27 cellular contexts compared by ENCODE assay signal in the genomic region with DNA sequence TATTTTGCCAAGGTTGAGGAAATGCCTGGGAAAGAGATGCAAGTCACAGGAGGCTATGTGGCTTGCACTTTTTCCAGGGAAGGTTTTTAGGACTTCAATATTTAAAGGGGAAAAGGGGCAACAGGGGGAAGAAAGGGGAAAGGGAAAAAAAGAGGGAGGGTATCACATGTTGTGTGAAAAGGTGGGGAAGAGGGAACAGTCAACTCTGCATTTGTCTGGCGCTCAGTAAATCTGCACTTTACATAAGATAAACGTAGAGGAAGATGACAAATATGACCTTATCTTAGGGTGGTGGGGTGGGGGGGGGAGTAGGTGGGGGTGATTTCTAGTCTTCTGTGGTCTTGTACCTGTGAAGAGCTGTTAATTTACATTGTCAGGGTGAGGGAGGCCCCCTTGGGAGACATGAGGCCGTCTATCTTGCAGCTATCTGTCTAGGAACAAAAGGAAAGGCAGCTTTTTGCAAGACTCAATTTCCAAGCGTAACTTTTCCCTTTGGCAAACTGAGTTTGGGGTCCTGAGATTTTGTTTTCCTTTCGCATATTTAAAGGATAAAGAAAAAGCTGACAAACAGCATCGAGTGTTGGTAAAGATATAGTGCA.
"Had no signal": no experiment of that assay in that cellular context is flagged by ENCODE, and none has a peak within 500 bp of the region (broad histone marks: within the 10 kb centered on the region; RNA-seq: fewer than 3 reads in every experiment).

No MANE protein-coding gene starts in this region.

- H3K9me3 ChIP-seq: Peyer's patch, SJSA1, SK-N-SH had no signal

- H3K4me3 ChIP-seq: Peyer's patch, SJSA1 had no signal

- H3K9ac ChIP-seq: SK-N-SH had no signal

- H3K36me3 ChIP-seq: SJSA1 had no signal

- H3K27ac ChIP-seq: Peyer's patch, SJSA1 had no signal

- ATAC-seq: activated CD8-positive, alpha-beta memory T cell treated with anti-CD3 and anti-CD28 coated beads, Interleukin-2, amount 10 ng/mL, durations not matched to agents 7 days and 5 days; activated naive CD8-positive, alpha-beta T cell treated with anti-CD3 and anti-CD28 coated beads, Interleukin-2, amount 50 U/mL, for 24 hours; PC-3 had no signal

- H3K27me3 ChIP-seq: Peyer's patch, SJSA1 had no signal

- H3K4me2 ChIP-seq: SK-N-SH had no signal

- FAIRE-seq: bronchial epithelial cell had no signal

- DNase-seq: activated B cell treated with CpG ODN at 0.5 μM for 24 hours; activated CD4-positive, alpha-beta memory T cell treated with anti-CD3 and anti-CD28 coated beads, Interleukin-2, amount 10 ng/mL, durations not matched to agents 7 days and 5 days; activated CD4-positive, alpha-beta T cell treated with anti-CD3 and anti-CD28 coated beads for 1 hour; activated CD4-positive, alpha-beta T cell treated with anti-CD3 and anti-CD28 coated beads for 48 hours; activated CD8-positive, alpha-beta memory T cell treated with anti-CD3 and anti-CD28 coated beads for 24 hours; activated CD8-positive, alpha-beta memory T cell treated with anti-CD3 and anti-CD28 coated beads, Interleukin-2, amount 10 ng/mL, durations not matched to agents 7 days and 5 days; activated CD8-positive, alpha-beta memory T cell treated with anti-CD3 and anti-CD28 coated beads, Interleukin-2, amount 50 U/mL, for 48 hours; activated effector memory CD4-positive, alpha-beta T cell treated with Interleukin-2 at 50 U/mL for 16 hours; activated naive CD4-positive, alpha-beta T cell treated with anti-CD3 and anti-CD28 coated beads, Interleukin-2, amount 10 ng/mL, durations not matched to agents 7 days and 5 days; activated naive CD8-positive, alpha-beta T cell treated with anti-CD3 and anti-CD28 coated beads, Interleukin-2, amount 50 U/mL, for 24 hours; activated T-cell treated with anti-CD3 and anti-CD28 coated beads, Interleukin-2, amount 50 U/mL, for 48 hours; anterior cingulate cortex; NCI-H1105; NCI-H1436; NCI-H1694; NCI-H1930; NCI-H2081 treated with DMSO at 0.1 percent for 48 hours; NCI-H226; NCI-H524 treated with DMSO at 0.1 percent for 48 hours; NK-92 treated with Interleukin-12 subunit alpha and Interleukin-12 subunit beta, amount 100 ng/mL, for 24 hours; PC-3; Peyer's patch; RPMI8226; SHP77 treated with DMSO at 0.1 percent for 48 hours; SK-N-SH had no signal
